15 cellular contexts compared by ENCODE assay signal in the genomic region with DNA sequence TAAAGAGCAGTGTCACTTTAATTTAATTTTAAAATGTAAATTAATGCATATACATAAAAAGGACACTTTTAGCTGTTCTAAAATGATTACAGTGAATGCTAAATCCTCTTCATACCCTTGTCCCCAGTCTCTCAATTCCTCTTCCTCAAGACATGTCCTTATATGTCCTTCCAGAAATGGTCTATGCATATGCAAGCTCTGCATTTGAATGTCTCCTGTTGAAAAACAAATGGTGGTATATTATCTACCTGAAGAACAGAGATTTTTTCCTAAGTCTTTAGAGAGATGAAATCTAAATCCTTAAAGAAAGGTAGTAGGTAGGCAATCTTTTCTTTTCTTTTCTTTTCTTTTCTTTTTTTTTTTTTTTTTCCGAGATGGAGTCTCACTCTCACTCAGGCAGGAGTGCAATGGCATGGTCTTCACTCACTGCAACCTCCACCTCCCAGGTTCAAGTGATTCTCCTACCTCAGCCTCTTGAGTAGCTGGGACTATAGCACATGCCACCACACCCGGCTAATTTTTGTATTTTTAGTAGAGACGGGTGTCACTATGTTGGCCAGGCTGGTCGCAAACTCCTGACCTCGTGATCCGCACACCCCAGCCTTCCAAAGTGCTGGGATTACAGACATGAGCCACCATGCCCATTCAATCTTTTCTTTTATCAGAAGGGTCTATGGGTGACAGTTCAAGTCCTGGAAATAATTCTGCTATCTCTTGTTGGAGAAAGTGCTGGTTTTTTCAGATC.
DNase-seq lines count a peak whose midpoint lies in the region; ATAC-seq and TF ChIP-seq lines count a peak whose summit lies in the region.
"Had no signal": no experiment of that assay in that cellular context is flagged by ENCODE, and none has a peak within 500 bp of the region (broad histone marks: within the 10 kb centered on the region; RNA-seq: fewer than 3 reads in every experiment).

No MANE protein-coding gene starts in this region.

- WGBS in mammary epithelial cell (ENCODE audit: low coverage, missing lambda C conversion rate), result 95% methylated on average over 4 of the region's 6 CpGs

- TSS peak; percentile 84 for BruUV-seq in mammary epithelial cell (replicated peaks; lab: Mats Ljungman, UMichigan)
- BruUV-seq in MCF 10A (replicated peaks; lab: Mats Ljungman, UMichigan), result no TSS peak

- H3K9ac ChIP-seq in mammary epithelial cell (ENCODE audit: insufficient read depth, low read length), result no peak overlapping the region

- H4K20me1 ChIP-seq in mammary epithelial cell (ENCODE audit: insufficient read depth, low read length), result no peaks in the 10 kb centered on the region

- no peak overlapping the region for H3K4me3 Mint-ChIP-seq in MCF 10A (ENCODE audit: unreplicated experiment)

- H3K27ac ChIP-seq in mammary epithelial cell (ENCODE audit: insufficient read depth, low read depth, low read length) (peak overlapping the region; percentile 71), RWPE2 (ENCODE audit: poor library complexity, severe bottlenecking) (peak overlapping the region; percentile 79), foreskin keratinocyte (peak overlapping the region; percentile 85)
- H3K27ac ChIP-seq: SJCRH30 had no signal

- TF ChIP-seq CTCF in mammary epithelial cell (conservative IDR thresholded peaks at IDR 0.05 in 1 of 2, IDR thresholded peaks at IDR 0.05 in 1 of 2; ENCODE audit: extremely low read depth in 1 of 2, insufficient read depth in 1 of 2, low read depth in 1 of 2, low read length in 2 of 2) (no peak), MCF 10A (IDR thresholded peaks at IDR 0.05; ENCODE audit: unreplicated experiment) (no peak), RWPE2 (IDR thresholded peaks at IDR 0.05; ENCODE audit: poor library complexity, severe bottlenecking) (no peak), foreskin keratinocyte (conservative IDR thresholded peaks at IDR 0.05) (no peak)

- H2AFZ ChIP-seq in mammary epithelial cell (ENCODE audit: low read depth, low read length), result no peak overlapping the region

- in situ Hi-C loops in mammary epithelial cell (cut with MboI; ENCODE audit: low sequenced_read_pairs in 2 of 2), result no loop called here

- ATAC-seq in RWPE2 (ENCODE audit: low read depth) (no peak), foreskin keratinocyte (no peak), HG03565 (IDR thresholded peaks at IDR 0.05; ENCODE audit: unreplicated experiment) (no peak), HG03520 (IDR thresholded peaks at IDR 0.05; ENCODE audit: unreplicated experiment) (no peak)

- no peaks in the 10 kb centered on the region for H3K27me3 Mint-ChIP-seq in MCF 10A (ENCODE audit: insufficient read depth, unreplicated experiment)

- no peaks in the 10 kb centered on the region for H3K36me3 ChIP-seq in mammary epithelial cell (ENCODE audit: insufficient read depth, low read length)
- no peaks in the 10 kb centered on the region for H3K36me3 ChIP-seq in RWPE2 (ENCODE audit: low read depth)
- H3K36me3 ChIP-seq: SJCRH30, tibial artery had no signal

- no peaks in the 10 kb centered on the region for H3K9me3 ChIP-seq in mammary epithelial cell (replicated peaks; ENCODE audit: insufficient read depth, low read length)
- no peaks in the 10 kb centered on the region for H3K9me3 ChIP-seq in RWPE2 (ENCODE audit: severe bottlenecking)
- H3K9me3 ChIP-seq: SJCRH30, tibial artery had no signal

- no peaks in the 10 kb centered on the region for H3K79me2 ChIP-seq in mammary epithelial cell (ENCODE audit: insufficient read depth, low read length)

- DNase-seq in mammary epithelial cell (no peak), MCF 10A (ENCODE audit: unreplicated experiment) (no peak), RWPE2 (ENCODE audit: low spot score) (no peak), foreskin keratinocyte (no peak), OCI-M2 (lab: John Stamatoyannopoulos, UW; ENCODE audit: unreplicated experiment) (no peak), DMS 273 treated with DMSO at 0.1 percent for 48 hours (lab: John Stamatoyannopoulos, UW) (no peak)
- DNase-seq: activated CD4-positive, alpha-beta T cell treated with anti-CD3 and anti-CD28 coated beads for 1 hour; AML-193; dorsolateral prefrontal cortex; MM.1S; retina; SJCRH30; tibial artery had no signal

- H3K36me3 Mint-ChIP-seq in MCF 10A (ENCODE audit: insufficient read depth, unreplicated experiment), result no peaks in the 10 kb centered on the region

- intact Hi-C loops in mammary epithelial cell (cut with micrococcal nuclease) (no loop called here), MCF 10A (cut with micrococcal nuclease) (no loop called here)

- dilution Hi-C loops in mammary epithelial cell (cut with HindIII; ENCODE audit: low sequenced_read_pairs), result no loop called here

- no peak overlapping the region for H3K4me3 ChIP-seq in mammary epithelial cell (replicated peaks in 1 of 3; ENCODE audit: insufficient read depth in 1 of 3, low read depth in 2 of 3, low read length in 3 of 3)
- H3K4me3 ChIP-seq in RWPE2 (ENCODE audit: severe bottlenecking), result no peak overlapping the region
- H3K4me3 ChIP-seq: dorsolateral prefrontal cortex, SJCRH30, tibial artery had no signal

- H3K27me3 ChIP-seq in mammary epithelial cell (ENCODE audit: insufficient read depth, low read length) (no peaks in the 10 kb centered on the region), RWPE2 (ENCODE audit: insufficient read depth, poor library complexity, severe bottlenecking) (no peaks in the 10 kb centered on the region), foreskin keratinocyte (no peaks in the 10 kb centered on the region)
- H3K27me3 ChIP-seq: dorsolateral prefrontal cortex, SJCRH30, tibial artery had no signal

- H3K4me2 ChIP-seq in mammary epithelial cell (ENCODE audit: insufficient read depth, low read depth, low read length), result peak overlapping the region; percentile 67

- CTCF ChIA-PET in mammary epithelial cell (lab: Charles Lee; ENCODE audit: low non-redundant PET), result no interaction called here
- CTCF ChIA-PET in MCF 10A (lab: Yijun Ruan, JAX), result interaction anchor here (0.6 to 1.8 kb wide), 5 partner anchors 10 to 91 kb away, joined by 4 to 10 read pairs (median 5); no protein-coding TSS in a partner anchor

- POLR2A ChIA-PET in MCF 10A (lab: Yijun Ruan, JAX), result interaction anchor here (0.6 to 8.0 kb wide), 16 partner anchors 9 to 367 kb away, joined by 3 to 88 read pairs (median 4); partner anchors contain the start of gene HIF1A

- no peak overlapping the region for H3K27ac Mint-ChIP-seq in MCF 10A (ENCODE audit: low read depth, unreplicated experiment)

- H3K4me1 ChIP-seq in mammary epithelial cell (ENCODE audit: insufficient read depth, low read length) (peaks cover 20% of the 10 kb centered on the region), RWPE2 (ENCODE audit: insufficient read depth, poor library complexity, severe bottlenecking) (peaks cover 30% of the 10 kb centered on the region), foreskin keratinocyte (peaks cover 14% of the 10 kb centered on the region)
- H3K4me1 ChIP-seq: SJCRH30 had no signal

- no peaks in the 10 kb centered on the region for H3K9me3 Mint-ChIP-seq in MCF 10A (ENCODE audit: unreplicated experiment)

- peaks cover 29% of the 10 kb centered on the region for H3K4me1 Mint-ChIP-seq in MCF 10A (ENCODE audit: insufficient read depth, unreplicated experiment)
